In the genomic region with DNA sequence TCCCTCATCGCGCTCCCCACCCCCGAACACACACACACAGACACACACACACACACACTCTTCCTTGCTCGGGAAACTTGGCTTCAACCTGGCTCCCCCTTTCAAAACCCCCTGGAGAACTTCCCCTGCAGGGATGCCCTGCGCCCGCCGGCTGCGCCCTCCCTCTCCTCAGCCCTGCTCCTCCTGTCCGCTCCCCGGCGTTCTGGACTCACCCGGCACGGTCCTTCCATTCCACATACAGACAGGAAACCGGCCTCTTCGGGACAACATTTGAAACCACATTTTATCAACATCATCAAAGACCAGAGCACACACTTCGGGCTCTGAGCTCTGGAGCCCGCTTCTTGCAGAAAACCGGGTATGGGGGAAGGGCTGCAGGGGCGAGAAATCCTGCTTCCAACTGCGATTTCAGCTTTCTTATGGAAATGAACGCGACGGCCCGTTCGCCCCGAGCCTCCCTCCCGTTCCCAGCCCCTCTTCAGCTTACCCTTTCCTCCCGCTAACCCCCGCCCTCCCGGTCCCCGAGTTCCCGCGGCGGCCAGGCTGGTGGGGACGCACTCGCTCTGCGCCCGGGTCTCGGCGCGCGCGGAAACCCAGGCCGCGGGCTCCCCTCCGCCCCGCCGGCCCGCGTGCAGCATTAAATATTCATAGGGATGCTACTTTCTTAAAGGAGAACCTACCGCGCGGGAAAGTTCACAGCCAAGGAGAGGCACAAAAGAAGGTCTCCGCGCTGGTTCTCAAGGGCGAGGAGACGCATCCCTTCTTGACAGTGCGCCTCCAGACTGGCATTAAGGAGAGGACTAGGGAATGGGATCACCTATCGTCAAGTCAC, we compare ENCODE assay signal across 10 cellular contexts. TPM values are rescaled to one million over a fixed set of nuclear protein-coding genes. Genes with fewer than 3 reads are reported as not detected.
A peak's percentile ranks its signal among the peaks of the same experiment; 100 is the strongest.
DNase-seq lines count a peak whose midpoint lies in the region; ATAC-seq and TF ChIP-seq lines count a peak whose summit lies in the region.
"Had no signal": no experiment of that assay in that cellular context is flagged by ENCODE, and none has a peak within 500 bp of the region (broad histone marks: within the 10 kb centered on the region; RNA-seq: fewer than 3 reads in every experiment).

No MANE protein-coding gene starts in this region.

- no peak overlapping the region for H4K8ac ChIP-seq in neuronal stem cell (ENCODE audit: low read depth, low read length)

- H3K9me3 ChIP-seq in ectodermal cell (ENCODE audit: control insufficient read depth, low read length): no peaks in the 10 kb centered on the region
- no peaks in the 10 kb centered on the region for H3K9me3 ChIP-seq in neuronal stem cell (replicated peaks in 1 of 2; ENCODE audit: control insufficient read depth in 2 of 2, insufficient read depth in 1 of 2, low read depth in 1 of 2, low read length in 2 of 2)

- intact Hi-C loops in CD14-positive monocyte (cut with micrococcal nuclease): loop anchor here in 1 of 2 donors (10.0 kb wide), 1 partner anchor 1707 kb away; no protein-coding TSS in a partner anchor

- no peaks in the 10 kb centered on the region for H3K79me1 ChIP-seq in neuronal stem cell (ENCODE audit: low read depth, low read length)

- H3K4ac ChIP-seq in neuronal stem cell (ENCODE audit: low read length): no peak overlapping the region

- peak overlapping the region; percentile 57 for H3K4me3 ChIP-seq in ectodermal cell (ENCODE audit: insufficient read depth, low read depth, low read length)
- H3K4me3 ChIP-seq in neuronal stem cell (ENCODE audit: low read length in 2 of 2): peak overlapping the region; percentile 59 to 81

- DNase-seq in CD14-positive monocyte (ENCODE audit: low spot score) (no peak), neuronal stem cell (ENCODE audit: low spot score) (peak; percentile 37), NCI-H1105 treated with DMSO at 0.1 percent for 48 hours (lab: John Stamatoyannopoulos, UW) (no peak), mucosa of gallbladder (ENCODE audit: low spot score) (no peak)
- DNase-seq: stimulated activated CD4-positive, alpha-beta T cell treated with anti-CD3 and anti-CD28 coated beads, Interleukin-2, amount 100 ng/mL, for 48 hours had no signal

- peak overlapping the region; percentile 97 for H3K4me2 ChIP-seq in neuronal stem cell (ENCODE audit: insufficient read depth, low read length, poor library complexity, severe bottlenecking)

- peaks cover 25% of the 10 kb centered on the region for H3K4me1 Mint-ChIP-seq in CD14-positive monocyte

- peak overlapping the region; percentile 83 for H2AFZ ChIP-seq in neuronal stem cell (ENCODE audit: low read length)

- TF ChIP-seq EP300 in Ishikawa (IDR thresholded peaks at IDR 0.05; ENCODE audit: borderline replicate concordance): no peak

- peaks cover 0 to 27% (median 4%) of the 10 kb centered on the region in 7 donors for H3K9me3 Mint-ChIP-seq in CD14-positive monocyte

- H3K36me3 Mint-ChIP-seq in CD14-positive monocyte: peaks cover 1 to 4% of the 10 kb centered on the region in 2 donors

- H4K91ac ChIP-seq in neuronal stem cell (ENCODE audit: low read depth, low read length, poor library complexity): no peak overlapping the region

- no peak overlapping the region for H2BK120ac ChIP-seq in neuronal stem cell (ENCODE audit: low read depth, low read length)

- TF ChIP-seq RAD21 in Ishikawa (IDR thresholded peaks at IDR 0.05; ENCODE audit: low read depth): no peak

- H3K4me1 ChIP-seq in ectodermal cell (ENCODE audit: control insufficient read depth, insufficient read depth, low read length) (peaks cover 14% of the 10 kb centered on the region), neuronal stem cell (ENCODE audit: control insufficient read depth in 2 of 2, insufficient read depth in 1 of 2, low read depth in 1 of 2, low read length in 2 of 2) (peaks cover 8 to 10% of the 10 kb centered on the region in 2 donors)

- no peak overlapping the region for H3K14ac ChIP-seq in neuronal stem cell (ENCODE audit: low read length)

- no peak overlapping the region for H3K9ac ChIP-seq in neuronal stem cell (ENCODE audit: low read depth, low read length, poor library complexity)

- H2BK12ac ChIP-seq in neuronal stem cell (ENCODE audit: low read length): no peak overlapping the region

- H3K27ac Mint-ChIP-seq in CD14-positive monocyte: no peak overlapping the region

- peaks cover 69 to 78% (median 75%) of the 10 kb centered on the region in 3 donors for H3K27me3 Mint-ChIP-seq in CD14-positive monocyte (ENCODE audit: low read depth in 3 of 3)

- WGBS in ectodermal cell, 2 experiments: 0% methylated on average over 59 of the region's 59 CpGs
- WGBS in neuronal stem cell (ENCODE audit: extremely low coverage in 2 of 2, insufficient read length in 2 of 2, insufficient replicate concordance in 1 of 2), 2 donors: no CpG with 5 or more reads among the region's 59 CpGs

- peak overlapping the region; percentile 45 for H3K18ac ChIP-seq in neuronal stem cell (ENCODE audit: low read length)

- H3K4me3 Mint-ChIP-seq in CD14-positive monocyte: peak overlapping the region; percentile 68 to 91

- no peak overlapping the region for H3K23ac ChIP-seq in neuronal stem cell (ENCODE audit: low read depth, low read length, poor library complexity)

- H3K27ac ChIP-seq in ectodermal cell (ENCODE audit: insufficient read depth, low read depth, low read length, poor library complexity, severe bottlenecking) (no peak overlapping the region), neuronal stem cell (replicated peaks; ENCODE audit: low read length) (no peak overlapping the region)

- no peak overlapping the region for H2BK5ac ChIP-seq in neuronal stem cell (ENCODE audit: low read length)

- no peak for TF ChIP-seq CTCF in CD14-positive monocyte (IDR thresholded peaks at IDR 0.05)

- H3K36me3 ChIP-seq in ectodermal cell (ENCODE audit: control insufficient read depth, insufficient read depth, low read length) (no peaks in the 10 kb centered on the region), neuronal stem cell (replicated peaks in 1 of 2; ENCODE audit: control insufficient read depth in 2 of 2, insufficient read depth in 2 of 2, low read length in 2 of 2) (peaks cover 0 to 18% of the 10 kb centered on the region in 2 donors)

- H3K27me3 ChIP-seq in ectodermal cell (ENCODE audit: control insufficient read depth, insufficient read depth, low read length, poor library complexity, severe bottlenecking) (peaks cover 78% of the 10 kb centered on the region), neuronal stem cell (ENCODE audit: control insufficient read depth in 3 of 3, insufficient read depth in 3 of 3, low read depth in 1 of 3, low read length in 3 of 3) (peaks cover 0 to 67% (median 22%) of the 10 kb centered on the region in 3 experiments)

- no peak for ATAC-seq in GM18867 (IDR thresholded peaks at IDR 0.05; ENCODE audit: unreplicated experiment)
- ATAC-seq in GM18868 (IDR thresholded peaks at IDR 0.05; ENCODE audit: unreplicated experiment): no peak

- no peak overlapping the region for H2AK5ac ChIP-seq in neuronal stem cell (ENCODE audit: low read depth, low read length)

- H2BK15ac ChIP-seq in neuronal stem cell (ENCODE audit: low read length): no peak overlapping the region

TF ChIP-seq in Ishikawa, 13 proteins besides CTCF, POLR2A, EP300 and RAD21:
- TF ChIP-seq, protein P1, sequence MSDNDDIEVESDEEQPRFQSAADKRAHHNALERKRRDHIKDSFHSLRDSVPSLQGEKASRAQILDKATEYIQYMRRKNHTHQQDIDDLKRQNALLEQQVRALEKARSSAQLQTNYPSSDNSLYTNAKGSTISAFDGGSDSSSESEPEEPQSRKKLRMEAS (IDR thresholded peaks at IDR 0.05): peak; percentile 21; the same call in 1 of the 2 replicates
- TF ChIP-seq TCF12 (IDR thresholded peaks at IDR 0.05; ENCODE audit: low read depth): no peak
TF ChIP-seq in Ishikawa: peak in this region for 1.

RNA-seq across cellular contexts. Expression of a gene that starts 18.3 kb away (rescaled TPM):
- not detected for polyA plus RNA-seq in CD14-positive monocyte
- polyA plus RNA-seq in ectodermal cell (2013, experiment 1 of 4): 1.7 TPM
- 1.3 TPM for polyA plus RNA-seq in ectodermal cell (2013, experiment 2 of 4)
- 2.8 TPM for polyA plus RNA-seq in ectodermal cell (2013, experiment 3 of 4)
- polyA plus RNA-seq in ectodermal cell (2013, experiment 4 of 4): 3.7 TPM
- polyA plus RNA-seq in neuronal stem cell (2013, experiment 1 of 2): 3.6 TPM
- 3.4 TPM for polyA plus RNA-seq in neuronal stem cell (2013, experiment 2 of 2)
- total RNA-seq in mucosa of gallbladder: not detected
- total RNA-seq: fibroblast of lung had no signal
